Comparison of ENCODE assay signal across 13 cellular contexts in genomic region chr3:127421943-127422662, GRCh38.
"Had no signal": no experiment of that assay in that cellular context is flagged by ENCODE, and none has a peak within 500 bp of the region (broad histone marks: within the 10 kb centered on the region; RNA-seq: fewer than 3 reads in every experiment).

No MANE protein-coding gene starts in this region.

- H3K9me3 ChIP-seq: ascending aorta had no signal

- H3K4me3 ChIP-seq: ascending aorta had no signal

- DNase-seq: activated CD4-positive, alpha-beta T cell treated with anti-CD3 and anti-CD28 coated beads for 48 hours; activated CD8-positive, alpha-beta T cell treated with anti-CD3 and anti-CD28 coated beads for 36 hours; activated naive CD4-positive, alpha-beta T cell; activated naive CD8-positive, alpha-beta T cell treated with anti-CD3 and anti-CD28 coated beads, Interleukin-2, amount 10 ng/mL, durations not matched to agents 7 days and 5 days; effector CD4-positive, alpha-beta T cell; foreskin fibroblast; hippocampal formation; kidney glomerular epithelial cell; stimulated activated CD4-positive, alpha-beta T cell treated with anti-CD3 and anti-CD28 coated beads, Interleukin-12 subunit alpha, Interleukin-12 subunit beta, amount 100 ng/mL, for 4 hours; stimulated activated CD4-positive, alpha-beta T cell treated with anti-CD3 and anti-CD28 coated beads, Interleukin-2, amount 100 ng/mL, for 24 hours; SW 1271 had no signal

- H3K9ac ChIP-seq: parathyroid adenoma had no signal

- H3K27ac ChIP-seq: ascending aorta, parathyroid adenoma had no signal

- H3K4me1 ChIP-seq: ascending aorta, parathyroid adenoma had no signal

- H3K36me3 ChIP-seq: ascending aorta had no signal

- ATAC-seq: activated CD8-positive, alpha-beta T cell treated with anti-CD3 and anti-CD28 coated beads for 36 hours had no signal
